In the genomic region with DNA sequence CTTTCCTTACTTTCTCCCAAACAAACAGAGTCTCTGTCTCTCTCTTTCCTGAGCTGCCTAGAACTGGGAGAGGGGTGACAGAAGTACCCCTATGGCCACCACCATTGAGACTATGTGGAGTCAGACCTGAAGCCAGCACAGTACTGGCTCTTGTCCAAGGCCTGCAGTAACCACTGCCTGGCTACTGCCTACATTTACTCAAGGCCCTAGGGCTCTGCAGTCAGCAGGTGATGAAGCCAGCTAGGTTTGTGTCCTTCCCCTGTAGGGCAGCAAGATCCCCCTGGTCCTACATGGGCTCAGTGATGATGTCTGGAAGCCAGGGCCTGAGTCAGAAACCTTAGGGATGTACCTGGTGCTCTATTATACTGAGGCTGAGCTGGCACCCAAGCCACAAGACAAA, we compare ENCODE assay signal across 24 cellular contexts. TPM values are rescaled to one million over a fixed set of nuclear protein-coding genes. Genes with fewer than 3 reads are reported as not detected.
"Had no signal": no experiment of that assay in that cellular context is flagged by ENCODE, and none has a peak within 500 bp of the region (broad histone marks: within the 10 kb centered on the region; RNA-seq: fewer than 3 reads in every experiment).

No MANE protein-coding gene starts in this region.

- H3K4me1 ChIP-seq: esophagus squamous epithelium, lower lobe of right lung, parathyroid adenoma, right lobe of liver, suprapubic skin, transverse colon, vagina had no signal

- H3K27me3 ChIP-seq: esophagus squamous epithelium, right lobe of liver, suprapubic skin, transverse colon, vagina had no signal

- H3K9ac ChIP-seq: parathyroid adenoma had no signal

- H2AFZ ChIP-seq: parathyroid adenoma had no signal

- H3K36me3 ChIP-seq: esophagus squamous epithelium, lower lobe of right lung, right lobe of liver, suprapubic skin, transverse colon, vagina had no signal

- ATAC-seq: effector memory CD8-positive, alpha-beta T cell; left ventricle myocardium superior; lower lobe of right lung; mucosa of descending colon; right lobe of liver had no signal

- FAIRE-seq: frontal cortex, small intestine had no signal

- H3K27ac ChIP-seq: esophagus squamous epithelium, lower lobe of right lung, parathyroid adenoma, right lobe of liver, suprapubic skin, transverse colon, vagina had no signal

- H3K9me3 ChIP-seq: mucosa of descending colon, right lobe of liver had no signal

- DNase-seq: cerebellar nuclear complex; cortex of kidney; effector memory CD8-positive, alpha-beta T cell; esophagus squamous epithelium; hypothalamus; immature natural killer cell; islet precursor cell; left ventricle myocardium superior; lower lobe of right lung; mucosa of descending colon; naive B cell; right lobe of liver; small intestine; stimulated activated CD4-positive, alpha-beta T cell treated with anti-CD3 and anti-CD28 coated beads, Interleukin-15, amount 100 ng/mL, for 24 hours; stimulated activated CD4-positive, alpha-beta T cell treated with anti-CD3 and anti-CD28 coated beads, Interleukin-2, amount 100 ng/mL, for 48 hours; stimulated activated naive CD4-positive, alpha-beta T cell treated with Interleukin-2 at 50 U/mL for 16 hours; transverse colon had no signal

- H3K79me2 ChIP-seq: parathyroid adenoma had no signal

- H3K4me3 ChIP-seq: esophagus squamous epithelium, lower lobe of right lung, mucosa of descending colon, right lobe of liver, suprapubic skin, transverse colon, vagina had no signal

RNA-seq across cellular contexts. Expression of gene MYO3B, which starts 12.2 kb away (rescaled TPM):
- total RNA-seq: dermis microvascular lymphatic vessel endothelial cell, lower lobe of right lung, neural crest cell, progenitor cell of endocrine pancreas had no signal
- polyA plus RNA-seq: immature natural killer cell had no signal
